ENCODE assay signal across 8 cellular contexts in genomic region chr2:70984576-70985282, GRCh38. TPM values are rescaled to one million over a fixed set of nuclear protein-coding genes. Genes with fewer than 3 reads are reported as not detected.
DNase-seq lines count a peak whose midpoint lies in the region; ATAC-seq, FAIRE-seq and TF ChIP-seq lines count a peak whose summit lies in the region.

No MANE protein-coding gene starts in this region.

- H3K27ac Mint-ChIP-seq in CD8-positive, alpha-beta T cell: peak overlapping the region; percentile 6
- H3K27ac Mint-ChIP-seq in activated CD4-positive, alpha-beta T cell treated with anti-CD3 and anti-CD28 coated beads, Interleukin-2, amount 10 ng/mL, durations not matched to agents 24 days and 14 days: no peak overlapping the region
- no peak overlapping the region for H3K27ac Mint-ChIP-seq in stimulated activated effector memory CD8-positive, alpha-beta T cell treated with anti-CD3 and anti-CD28 coated beads, Interleukin-12 subunit alpha, Interleukin-12 subunit beta, amount 100 ng/mL, for 72 hours

- H3K9me3 Mint-ChIP-seq in CD8-positive, alpha-beta T cell: no peaks in the 10 kb centered on the region
- no peaks in the 10 kb centered on the region for H3K9me3 Mint-ChIP-seq in activated CD4-positive, alpha-beta T cell treated with anti-CD3 and anti-CD28 coated beads, Interleukin-2, amount 10 ng/mL, durations not matched to agents 24 days and 14 days
- H3K9me3 Mint-ChIP-seq in stimulated activated effector memory CD8-positive, alpha-beta T cell treated with anti-CD3 and anti-CD28 coated beads, Interleukin-12 subunit alpha, Interleukin-12 subunit beta, amount 100 ng/mL, for 72 hours: no peaks in the 10 kb centered on the region

- H3K4me1 ChIP-seq in CD8-positive, alpha-beta T cell (ENCODE audit: insufficient read depth, low read length): peaks cover 11% of the 10 kb centered on the region

- no peak overlapping the region for H3K27ac ChIP-seq in CD8-positive, alpha-beta T cell (ENCODE audit: low read depth, low read length)

- peak; percentile 84 for TF ChIP-seq CTCF in CD8-positive, alpha-beta T cell (IDR thresholded peaks at IDR 0.05)
- peak; percentile 99 for TF ChIP-seq CTCF in GM20000 (IDR thresholded peaks at IDR 0.05; ENCODE audit: extremely low read depth, missing control alignments)

- H3K9me3 ChIP-seq in CD8-positive, alpha-beta T cell (ENCODE audit: low read length): no peaks in the 10 kb centered on the region

- POLR2A ChIA-PET in CD8-positive, alpha-beta T cell (lab: Charles Lee): interaction anchor here (1.0 to 1.2 kb wide), 3 partner anchors 17 to 84 kb away, joined by 3 to 4 read pairs (median 4); partner anchors contain the start of gene NAGK

- H3K4me3 Mint-ChIP-seq in CD8-positive, alpha-beta T cell: peak overlapping the region; percentile 51
- peak overlapping the region; percentile 45 for H3K4me3 Mint-ChIP-seq in activated CD4-positive, alpha-beta T cell treated with anti-CD3 and anti-CD28 coated beads, Interleukin-2, amount 10 ng/mL, durations not matched to agents 24 days and 14 days
- no peak overlapping the region for H3K4me3 Mint-ChIP-seq in stimulated activated effector memory CD8-positive, alpha-beta T cell treated with anti-CD3 and anti-CD28 coated beads, Interleukin-12 subunit alpha, Interleukin-12 subunit beta, amount 100 ng/mL, for 72 hours

- H3K4me1 Mint-ChIP-seq in CD8-positive, alpha-beta T cell (ENCODE audit: low read depth): peaks cover 16% of the 10 kb centered on the region
- H3K4me1 Mint-ChIP-seq in activated CD4-positive, alpha-beta T cell treated with anti-CD3 and anti-CD28 coated beads, Interleukin-2, amount 10 ng/mL, durations not matched to agents 24 days and 14 days: peaks cover 12% of the 10 kb centered on the region
- peaks cover 28% of the 10 kb centered on the region for H3K4me1 Mint-ChIP-seq in stimulated activated effector memory CD8-positive, alpha-beta T cell treated with anti-CD3 and anti-CD28 coated beads, Interleukin-12 subunit alpha, Interleukin-12 subunit beta, amount 100 ng/mL, for 72 hours

- intact Hi-C loops in CD8-positive, alpha-beta T cell (cut with DNase I, micrococcal nuclease): loop anchor here (1.0 to 5.0 kb wide), 4 partner anchors 11 to 148 kb away; partner anchors contain the start of genes MCEE (in 1 of the 2) and MPHOSPH10 (in 1 of the 2)
- intact Hi-C loops in activated CD4-positive, alpha-beta T cell treated with anti-CD3 and anti-CD28 coated beads, Interleukin-2, amount 10 ng/mL, durations not matched to agents 24 days and 14 days (cut with micrococcal nuclease): loop anchor here (1.0 to 2.0 kb wide), 3 partner anchors 11 to 20 kb away; no protein-coding TSS in a partner anchor

- DNase-seq in CD8-positive, alpha-beta T cell: peak; percentile 67 to 88 (median 82)
- peak; percentile 89 for DNase-seq in GM20000 (ENCODE audit: low spot score)
- no peak for DNase-seq in HTR-8/SVneo (ENCODE audit: insufficient read length, low spot score)
- peak; percentile 95 for DNase-seq in activated CD4-positive, alpha-beta T cell treated with anti-CD3 and anti-CD28 coated beads, Interleukin-2, amount 10 ng/mL, durations not matched to agents 24 days and 14 days
- DNase-seq in dermis blood vessel endothelial cell: peak; percentile 75
- peak; percentile 62 for DNase-seq in mucosa of gallbladder (ENCODE audit: low spot score)
- DNase-seq in stimulated activated effector memory CD8-positive, alpha-beta T cell treated with anti-CD3 and anti-CD28 coated beads, Interleukin-12 subunit alpha, Interleukin-12 subunit beta, amount 100 ng/mL, for 72 hours (ENCODE audit: low spot score in 2 of 2): peak; percentile 78 to 88
- no peak for DNase-seq in NCI-H1092 (lab: John Stamatoyannopoulos, UW)

- H3K36me3 Mint-ChIP-seq in CD8-positive, alpha-beta T cell: peaks cover 39% of the 10 kb centered on the region
- peaks cover 32% of the 10 kb centered on the region for H3K36me3 Mint-ChIP-seq in activated CD4-positive, alpha-beta T cell treated with anti-CD3 and anti-CD28 coated beads, Interleukin-2, amount 10 ng/mL, durations not matched to agents 24 days and 14 days (ENCODE audit: low read depth)
- H3K36me3 Mint-ChIP-seq in stimulated activated effector memory CD8-positive, alpha-beta T cell treated with anti-CD3 and anti-CD28 coated beads, Interleukin-12 subunit alpha, Interleukin-12 subunit beta, amount 100 ng/mL, for 72 hours: peaks cover 39% of the 10 kb centered on the region

- H3K27me3 ChIP-seq in CD8-positive, alpha-beta T cell (ENCODE audit: insufficient read depth, low read length): no peaks in the 10 kb centered on the region

- CTCF ChIA-PET in CD8-positive, alpha-beta T cell (lab: Charles Lee): interaction anchor here (0.6 to 5.0 kb wide), 10 partner anchors 9 to 24 kb away, joined by 4 to 53 read pairs (median 6); no protein-coding TSS in a partner anchor

- H3K36me3 ChIP-seq in CD8-positive, alpha-beta T cell (ENCODE audit: insufficient read depth, low read length): peaks cover 20% of the 10 kb centered on the region

- peak; percentile 55 for FAIRE-seq in HTR-8/SVneo (lab: Jason Lieb, UNC)

- ATAC-seq in CD8-positive, alpha-beta T cell: peak; percentile 100
- ATAC-seq in stimulated activated effector memory CD8-positive, alpha-beta T cell treated with anti-CD3 and anti-CD28 coated beads, Interleukin-12 subunit alpha, Interleukin-12 subunit beta, amount 100 ng/mL, for 72 hours: peak; percentile 95

- no peaks in the 10 kb centered on the region for H3K27me3 Mint-ChIP-seq in CD8-positive, alpha-beta T cell (ENCODE audit: low read depth)
- H3K27me3 Mint-ChIP-seq in activated CD4-positive, alpha-beta T cell treated with anti-CD3 and anti-CD28 coated beads, Interleukin-2, amount 10 ng/mL, durations not matched to agents 24 days and 14 days: no peaks in the 10 kb centered on the region

- H3K4me3 ChIP-seq in CD8-positive, alpha-beta T cell (ENCODE audit: low read depth, low read length): no peak overlapping the region

RNA-seq across cellular contexts. Expression of gene ANKRD53, which starts 6.3 kb away (rescaled TPM):
- 1 to 10 TPM in 1 of 2 experiments, under 1 TPM in 1; 0.69 to 1.7 TPM for total RNA-seq in CD8-positive, alpha-beta T cell
- not detected in 2 replicates for total RNA-seq in activated CD4-positive, alpha-beta T cell treated with anti-CD3 and anti-CD28 coated beads, Interleukin-2, amount 10 ng/mL, durations not matched to agents 24 days and 14 days
- total RNA-seq in dermis blood vessel endothelial cell: 0.51 and 0.74 TPM in 2 replicates
- 2.9 TPM for total RNA-seq in mucosa of gallbladder

RNA-seq across cellular contexts. Expression of gene TEX261, which starts 9.9 kb away (rescaled TPM):
- total RNA-seq in CD8-positive, alpha-beta T cell: 10 to 100 TPM; 23.1 to 28.1 TPM
- 81.7 and 88.8 TPM in 2 replicates for total RNA-seq in activated CD4-positive, alpha-beta T cell treated with anti-CD3 and anti-CD28 coated beads, Interleukin-2, amount 10 ng/mL, durations not matched to agents 24 days and 14 days
- 38.8 and 64.5 TPM in 2 replicates for total RNA-seq in dermis blood vessel endothelial cell
- total RNA-seq in mucosa of gallbladder: 62.8 TPM

RNA-seq across cellular contexts. Expression of gene ATP6V1B1, which starts 49.0 kb away (rescaled TPM):
- not detected for total RNA-seq in CD8-positive, alpha-beta T cell
- not detected in 2 replicates for total RNA-seq in activated CD4-positive, alpha-beta T cell treated with anti-CD3 and anti-CD28 coated beads, Interleukin-2, amount 10 ng/mL, durations not matched to agents 24 days and 14 days
- not detected in 2 replicates for total RNA-seq in dermis blood vessel endothelial cell
- 1.6 TPM for total RNA-seq in mucosa of gallbladder

Comparison
In these comparisons a context has a peak if more than half of its experiments do, and no peak if none do; other contexts are left out.
1. DNase-seq: peak in CD8-positive, alpha-beta T cell (7 of 7), GM20000 (single experiment), activated CD4-positive, alpha-beta T cell treated with anti-CD3 and anti-CD28 coated beads, Interleukin-2, amount 10 ng/mL, durations not matched to agents 24 days and 14 days (single experiment), dermis blood vessel endothelial cell (single experiment), mucosa of gallbladder (single experiment) and stimulated activated effector memory CD8-positive, alpha-beta T cell treated with anti-CD3 and anti-CD28 coated beads, Interleukin-12 subunit alpha, Interleukin-12 subunit beta, amount 100 ng/mL, for 72 hours (2 of 2); none in HTR-8/SVneo (single experiment) and NCI-H1092 (single experiment).